ENCODE assay signal across 7 cellular contexts in genomic region chr4:173334891-173335754, GRCh38. TPM values are rescaled to one million over a fixed set of nuclear protein-coding genes. Genes with fewer than 3 reads are reported as not detected.
DNase-seq lines count a peak whose midpoint lies in the region; ATAC-seq, FAIRE-seq and TF ChIP-seq lines count a peak whose summit lies in the region.

No MANE protein-coding gene starts in this region.

- no peak for TF ChIP-seq CTCF in GM12865 (IDR thresholded peaks at IDR 0.05; ENCODE audit: insufficient read depth, low read depth, low read length, missing control alignments)
- 0 out of 2 replicates have a peak, but pooled peaks have one; percentile 6 for TF ChIP-seq CTCF in PC-9 (conservative IDR thresholded peaks at IDR 0.05)

- H2AFZ ChIP-seq in PC-9, result peak overlapping the region; percentile 99

- peak overlapping the region; percentile 88 for H3K9ac ChIP-seq in adipocyte (ENCODE audit: low read length)

- H3F3A ChIP-seq in PC-9 (ENCODE audit: insufficient read depth, low read depth), result peaks cover 13% of the 10 kb centered on the region; the same call in 1 of the 2 replicates

- peak; percentile 38 to 68 for ATAC-seq in left cardiac atrium

- H3K4me2 ChIP-seq in PC-9, result peak overlapping the region; percentile 98

- intact Hi-C loops in PC-9 (cut with micrococcal nuclease; ENCODE audit: unreplicated experiment) (loop anchor here (1.0 kb wide), 2 partner anchors 35 to 144 kb away; partner anchors contain the start of gene SAP30), left cardiac atrium (cut with DNase I) (loop anchor here in 1 of 2 donors (2.0 kb wide), 1 partner anchor 34 kb away; no protein-coding TSS in a partner anchor), posterior vena cava (cut with DNase I) (loop anchor here in 1 of 2 donors (2.0 kb wide), 1 partner anchor 36 kb away; the partner anchor contains the start of gene SAP30)

- peak; percentile 88 for DNase-seq in GM12865 (ENCODE audit: low read depth)
- DNase-seq in H54 (ENCODE audit: insufficient read length, low spot score), result peak; percentile 63
- DNase-seq in PC-9, result peak; percentile 74 to 90
- DNase-seq in adipocyte (ENCODE audit: low read depth), result peak; percentile 84
- DNase-seq in left cardiac atrium, result peak; percentile 62
- DNase-seq in posterior vena cava (ENCODE audit: low spot score), result peak; percentile 80

- H3K4me1 ChIP-seq in PC-9 (replicated peaks; ENCODE audit: insufficient read depth) (peaks cover 25% of the 10 kb centered on the region), adipocyte (ENCODE audit: control insufficient read depth, insufficient read depth, low read length) (peaks cover 16% of the 10 kb centered on the region)

- H3K9me2 ChIP-seq in PC-9 (ENCODE audit: insufficient read depth), result no peaks in the 10 kb centered on the region

- BruUV-seq in PC-9 (replicated peaks; lab: Mats Ljungman, UMichigan), result TSS peak; percentile 82

- FAIRE-seq in H54 (lab: Jason Lieb, UNC), result peak; percentile 83

- H4K20me1 ChIP-seq in PC-9 (ENCODE audit: insufficient read depth), result no peaks in the 10 kb centered on the region

- peak overlapping the region; percentile 99 for H3K4me3 ChIP-seq in GM12865 (ENCODE audit: low read depth, low read length)
- peak overlapping the region; percentile 96 for H3K4me3 ChIP-seq in PC-9
- H3K4me3 ChIP-seq in adipocyte (ENCODE audit: low read length), result peak overlapping the region; percentile 98

- peaks cover 31% of the 10 kb centered on the region for H3K79me2 ChIP-seq in PC-9 (ENCODE audit: low read depth)

- peaks cover 37% of the 10 kb centered on the region for H3K36me3 ChIP-seq in KOPT-K1 (ENCODE audit: insufficient read depth, low read length)
- no peaks in the 10 kb centered on the region for H3K36me3 ChIP-seq in PC-9 (ENCODE audit: low read depth)
- peaks cover 7% of the 10 kb centered on the region for H3K36me3 ChIP-seq in adipocyte (ENCODE audit: control insufficient read depth, insufficient read depth, low read length, severe bottlenecking)

- no peaks in the 10 kb centered on the region for H3K9me3 ChIP-seq in KOPT-K1 (ENCODE audit: insufficient read depth, low read length, poor library complexity, severe bottlenecking)
- H3K9me3 ChIP-seq in PC-9 (ENCODE audit: insufficient read depth, low read depth), result no peaks in the 10 kb centered on the region
- H3K9me3 ChIP-seq in adipocyte (ENCODE audit: control insufficient read depth, low read length), result no peaks in the 10 kb centered on the region

- H3K27ac ChIP-seq in KOPT-K1 (ENCODE audit: low read depth, low read length, poor library complexity, severe bottlenecking) (peak overlapping the region; percentile 99), PC-9 (peak overlapping the region; percentile 73)

- CTCF ChIA-PET in PC-9 (lab: Charles Lee), result interaction anchor here (0.5 to 0.6 kb wide), 2 partner anchors 165 to 1339 kb away, joined by 3 to 5 read pairs; no protein-coding TSS in a partner anchor

- no peaks in the 10 kb centered on the region for H3K27me3 ChIP-seq in PC-9 (ENCODE audit: insufficient read depth, low read depth)
- no peaks in the 10 kb centered on the region for H3K27me3 ChIP-seq in adipocyte (replicated peaks; ENCODE audit: control insufficient read depth, insufficient read depth, low read length)

- POLR2A ChIA-PET in PC-9 (lab: Charles Lee; ENCODE audit: unreplicated experiment), result interaction anchor here (0.5 to 1.0 kb wide), 7 partner anchors 34 to 337 kb away, joined by 3 to 7 read pairs (median 4); no protein-coding TSS in a partner anchor

- peak; percentile 61; the same call in 1 of the 2 replicates for TF ChIP-seq POLR2A in H54 (IDR thresholded peaks at IDR 0.05; ENCODE audit: low read depth, low read length)

RNA-seq across cellular contexts. Expression of gene HMGB2, which starts 1.0 kb away (rescaled TPM):
- total RNA-seq in PC-9 (2021), result 202 and 213 TPM in 2 replicates
- 10 to 100 TPM; 40.0 to 44.0 TPM for total RNA-seq in left cardiac atrium
- 10 to 100 TPM; 23.7 to 51.5 TPM for total RNA-seq in posterior vena cava

RNA-seq across cellular contexts. Expression of gene SAP30, which starts 35.6 kb away (rescaled TPM):
- total RNA-seq in PC-9 (2021) (8.0 and 11.4 TPM in 2 replicates), left cardiac atrium (10 to 100 TPM; 18.0 to 20.0 TPM), posterior vena cava (10 to 100 TPM; 28.8 to 34.4 TPM)

Comparison
In these comparisons a context has a peak if more than half of its experiments do, and no peak if none do; other contexts are left out.
1. Peak in every context shown above with its lines: DNase-seq, ATAC-seq, H3K4me3 ChIP-seq and H3K27ac ChIP-seq.